Comparison of ENCODE assay signal across 8 cellular contexts in the genomic region with DNA sequence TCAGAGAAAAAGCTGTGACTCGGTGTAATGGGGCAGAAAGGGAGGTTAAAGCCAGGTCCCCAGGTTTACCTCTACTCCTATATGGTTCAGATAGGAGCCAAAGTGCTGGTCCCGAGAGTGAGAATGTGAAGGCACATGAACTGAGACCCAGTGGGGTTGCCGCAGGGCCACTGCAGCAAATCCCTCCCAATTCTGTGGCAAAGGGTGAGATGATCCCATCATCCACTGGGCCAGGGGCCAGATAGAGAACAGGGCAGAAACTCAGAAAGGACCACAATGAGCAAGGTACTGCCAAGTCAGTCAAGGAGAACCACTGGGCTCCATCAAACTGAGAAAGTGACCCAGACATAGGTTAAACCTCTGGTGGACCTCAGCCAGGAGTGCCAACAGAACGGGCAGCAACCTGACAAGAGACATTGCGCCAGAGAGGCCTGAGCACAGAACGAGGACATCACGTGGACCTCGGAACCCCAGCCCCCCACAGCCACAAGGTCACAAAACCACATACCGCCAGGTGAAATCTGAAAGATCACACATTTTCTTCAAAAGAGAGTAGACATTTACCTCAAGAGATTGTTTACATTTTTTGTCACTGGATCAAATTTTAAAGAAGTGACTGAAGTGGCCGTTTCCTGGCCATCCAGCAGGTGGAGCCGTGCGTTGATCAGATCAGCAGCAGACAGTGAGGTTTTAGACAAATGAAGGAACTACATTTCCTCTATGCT. TPM values are rescaled to one million over a fixed set of nuclear protein-coding genes. Genes with fewer than 3 reads are reported as not detected.
DNase-seq lines count a peak whose midpoint lies in the region; ATAC-seq and TF ChIP-seq lines count a peak whose summit lies in the region.

No MANE protein-coding gene starts in this region.

- intact Hi-C loops in dorsolateral prefrontal cortex (cut with DNase I), result loop anchor here in 1 of 2 donors (1.0 to 10.0 kb wide), 3 partner anchors 32 to 451 kb away; a partner anchor contains a TSS

- DNase-seq in activated gamma-delta T cell treated with Interleukin-2 at 50 U/mL for 16 hours (peak; percentile 72), activated gamma-delta T cell (lab: John Stamatoyannopoulos, UW) (no peak), NCI-H526 treated with DMSO at 0.1 percent for 48 hours (lab: John Stamatoyannopoulos, UW) (peak; percentile 89), dorsolateral prefrontal cortex (peak in 9 of 10 donors; percentile 48 to 79 (median 73)), lung microvascular endothelial cell (ENCODE audit: low read depth in 2 of 2) (peak; percentile 79 to 81)
- peak; percentile 72 for DNase-seq in activated CD4-positive, alpha-beta T cell treated with anti-CD3 and anti-CD28 coated beads, Interleukin-2, amount 50 U/mL, for 1 hour
- DNase-seq in stimulated activated CD8-positive, alpha-beta memory T cell treated with anti-CD3 and anti-CD28 coated beads, Interleukin-15, amount 100 ng/mL, for 48 hours (ENCODE audit: low read depth in 2 of 2), result peak; percentile 30 to 42

- peak; percentile 64 for ATAC-seq in HG03196 (IDR thresholded peaks at IDR 0.05; ENCODE audit: unreplicated experiment)

- H3K27ac ChIP-seq in dorsolateral prefrontal cortex, result no peak overlapping the region

- TF ChIP-seq CTCF in dorsolateral prefrontal cortex (IDR thresholded peaks at IDR 0.05 in 54 of 56, conservative IDR thresholded peaks at IDR 0.05 in 2 of 56; ENCODE audit: low read depth in 1 of 56, partially characterized antibody in 56 of 56), result peak; percentile 58 to 96 (median 88)

- no peaks in the 10 kb centered on the region for H3K27me3 ChIP-seq in dorsolateral prefrontal cortex

- peak overlapping the region in 3 of 59 donors; percentile 7 to 19 (median 11) for H3K4me3 ChIP-seq in dorsolateral prefrontal cortex

RNA-seq across cellular contexts. Expression of a gene that starts 20.5 kb away (rescaled TPM):
- total RNA-seq in dorsolateral prefrontal cortex (100 to 1,000 TPM in 2 of 120 experiments, 10 to 100 TPM in 118; 35.5 to 122 (median 61.5) TPM), lung microvascular endothelial cell (14.5 and 31.8 TPM in 2 replicates)
